8 cellular contexts compared by ENCODE assay signal in genomic region chr16:80824623-80825364, GRCh38. TPM values are rescaled to one million over a fixed set of nuclear protein-coding genes. Genes with fewer than 3 reads are reported as not detected.
DNase-seq lines count a peak whose midpoint lies in the region; ATAC-seq, FAIRE-seq and TF ChIP-seq lines count a peak whose summit lies in the region.

No MANE protein-coding gene starts in this region.

- DNase-seq in BE2C, result peak; percentile 9
- DNase-seq in NCI-H345 (lab: John Stamatoyannopoulos, UW), result peak; percentile 14
- peak; percentile 32 for DNase-seq in activated naive CD8-positive, alpha-beta T cell treated with anti-CD3 and anti-CD28 coated beads, Interleukin-2, amount 50 U/mL, for 24 hours
- no peak for DNase-seq in kidney
- DNase-seq in thyroid gland, result peak; percentile 20 to 23
- DNase-seq in NCI-H187 treated with DMSO at 0.1 percent for 48 hours (lab: John Stamatoyannopoulos, UW), result no peak

- 23 to 27% methylated on average over 5 of the region's 5 CpGs for WGBS in thyroid gland, 2 donors
- 21 to 25% methylated on average over 5 of the region's 5 CpGs for WGBS in gastroesophageal sphincter (ENCODE audit: low coverage in 1 of 2), 2 donors

- no peaks in the 10 kb centered on the region for H3K9me3 Mint-ChIP-seq in activated naive CD8-positive, alpha-beta T cell treated with anti-CD3 and anti-CD28 coated beads, Interleukin-2, amount 50 U/mL, for 24 hours

- ATAC-seq in activated naive CD8-positive, alpha-beta T cell treated with anti-CD3 and anti-CD28 coated beads, Interleukin-2, amount 50 U/mL, for 24 hours, result no peak
- ATAC-seq in gastroesophageal sphincter, result no peak

- H3K36me3 ChIP-seq in BE2C (no peaks in the 10 kb centered on the region), kidney (ENCODE audit: control insufficient read depth in 1 of 2, insufficient read depth in 2 of 2, low read length in 2 of 2) (no peaks in the 10 kb centered on the region), thyroid gland (no peaks in the 10 kb centered on the region), gastroesophageal sphincter (no peaks in the 10 kb centered on the region)

- no peak overlapping the region for H3K4me3 ChIP-seq in BE2C (ENCODE audit: low read depth, low read length)
- H3K4me3 ChIP-seq in kidney (ENCODE audit: low read length in 2 of 2), result no peak overlapping the region
- no peak overlapping the region for H3K4me3 ChIP-seq in thyroid gland (replicated peaks in 1 of 3)
- no peak overlapping the region for H3K4me3 ChIP-seq in gastroesophageal sphincter

- H3K4me1 ChIP-seq in BE2C, result no peaks in the 10 kb centered on the region
- H3K4me1 ChIP-seq in kidney (ENCODE audit: control insufficient read depth in 1 of 2, insufficient read depth in 1 of 2, low read depth in 1 of 2, low read length in 2 of 2), result no peaks in the 10 kb centered on the region
- no peaks in the 10 kb centered on the region for H3K4me1 ChIP-seq in thyroid gland
- no peaks in the 10 kb centered on the region for H3K4me1 ChIP-seq in gastroesophageal sphincter

- no peaks in the 10 kb centered on the region for H3K4me1 Mint-ChIP-seq in activated naive CD8-positive, alpha-beta T cell treated with anti-CD3 and anti-CD28 coated beads, Interleukin-2, amount 50 U/mL, for 24 hours

- peaks cover 2% of the 10 kb centered on the region for H3K27me3 Mint-ChIP-seq in activated naive CD8-positive, alpha-beta T cell treated with anti-CD3 and anti-CD28 coated beads, Interleukin-2, amount 50 U/mL, for 24 hours

- no peak overlapping the region for H3K9ac ChIP-seq in kidney (ENCODE audit: low read length in 2 of 2)

- no peaks in the 10 kb centered on the region for H3K9me3 ChIP-seq in BE2C
- no peaks in the 10 kb centered on the region for H3K9me3 ChIP-seq in kidney (ENCODE audit: control insufficient read depth in 1 of 2, low read length in 2 of 2)
- H3K9me3 ChIP-seq in thyroid gland, result no peaks in the 10 kb centered on the region
- peaks cover 0 to 5% (median 0%) of the 10 kb centered on the region in 3 donors for H3K9me3 ChIP-seq in gastroesophageal sphincter

- H3K27ac ChIP-seq in kidney (ENCODE audit: low read depth in 2 of 2, low read length in 2 of 2) (no peak overlapping the region), thyroid gland (no peak overlapping the region), gastroesophageal sphincter (no peak overlapping the region)

- no peak for TF ChIP-seq POLR2A in thyroid gland (IDR thresholded peaks at IDR 0.05)
- no peak for TF ChIP-seq POLR2A in gastroesophageal sphincter (IDR thresholded peaks at IDR 0.05)

- intact Hi-C loops in kidney (cut with DNase I) (no loop called here), thyroid gland (cut with DNase I) (no loop called here)

- H3K27me3 ChIP-seq in BE2C (no peaks in the 10 kb centered on the region), thyroid gland (no peaks in the 10 kb centered on the region), gastroesophageal sphincter (peaks cover 3% of the 10 kb centered on the region)

- no peak overlapping the region for H3K4me3 Mint-ChIP-seq in activated naive CD8-positive, alpha-beta T cell treated with anti-CD3 and anti-CD28 coated beads, Interleukin-2, amount 50 U/mL, for 24 hours

- H3K36me3 Mint-ChIP-seq in activated naive CD8-positive, alpha-beta T cell treated with anti-CD3 and anti-CD28 coated beads, Interleukin-2, amount 50 U/mL, for 24 hours (ENCODE audit: low read depth), result no peaks in the 10 kb centered on the region

- no peak for TF ChIP-seq EP300 in gastroesophageal sphincter (IDR thresholded peaks at IDR 0.05)

- peak; percentile 75 for TF ChIP-seq CTCF in BE2C (IDR thresholded peaks at IDR 0.05; ENCODE audit: low read depth, low read length)
- TF ChIP-seq CTCF in GM12872 (IDR thresholded peaks at IDR 0.05; ENCODE audit: insufficient read depth, low read depth, low read length), result peak; percentile 77
- TF ChIP-seq CTCF in kidney (IDR thresholded peaks at IDR 0.05; ENCODE audit: borderline replicate concordance, extremely low read depth, insufficient read depth), result peak; percentile 68
- TF ChIP-seq CTCF in thyroid gland (IDR thresholded peaks at IDR 0.05), result peak; percentile 12 to 67 (median 46)
- TF ChIP-seq CTCF in gastroesophageal sphincter (IDR thresholded peaks at IDR 0.05), result peak in 2 of 4 experiments; percentile 31 to 53

- H3K27ac Mint-ChIP-seq in activated naive CD8-positive, alpha-beta T cell treated with anti-CD3 and anti-CD28 coated beads, Interleukin-2, amount 50 U/mL, for 24 hours, result no peak overlapping the region

- peak; percentile 89 for FAIRE-seq in kidney (lab: Jason Lieb, UNC)

RNA-seq across cellular contexts. Expression of gene CDYL2, which starts 20.4 kb away (rescaled TPM):
- polyA plus RNA-seq in BE2C (2012; ENCODE audit: insufficient read depth, insufficient read length, low read depth), result 1.8 TPM
- total RNA-seq in kidney, result 27.3 TPM
- 2.6 TPM for polyA plus RNA-seq in kidney (ENCODE audit: insufficient read depth, low read depth, low replicate concordance)
- 10 to 100 TPM in 1 of 4 donors, 1 to 10 TPM in 3; 3.6 to 14.2 (median 5.3) TPM for total RNA-seq in thyroid gland
- total RNA-seq in gastroesophageal sphincter, result 10 to 100 TPM in 1 of 4 donors, 1 to 10 TPM in 2, under 1 TPM in 1; 0.78 to 11.7 (median 3.2) TPM

Comparison
In these comparisons a context has a peak if more than half of its experiments do, and no peak if none do; other contexts are left out.
1. DNase-seq: peak in BE2C (single experiment), NCI-H345 (single experiment), activated naive CD8-positive, alpha-beta T cell treated with anti-CD3 and anti-CD28 coated beads, Interleukin-2, amount 50 U/mL, for 24 hours (single experiment) and thyroid gland (2 of 2); none in kidney (single experiment) and NCI-H187 treated with DMSO at 0.1 percent for 48 hours (single experiment).